In genomic region chr4:109206610-109207009, GRCh38 we compare ENCODE assay signal across 17 cellular contexts.
DNase-seq lines count a peak whose midpoint lies in the region; ATAC-seq, FAIRE-seq and TF ChIP-seq lines count a peak whose summit lies in the region.
"Had no signal": no experiment of that assay in that cellular context is flagged by ENCODE, and none has a peak within 500 bp of the region (broad histone marks: within the 10 kb centered on the region; RNA-seq: fewer than 3 reads in every experiment).

No MANE protein-coding gene starts in this region.

- 34% methylated on average over 4 of the region's 4 CpGs for WGBS in K562 (ENCODE audit: insufficient coverage, low coverage, missing lambda C conversion rate)
- WGBS in psoas muscle, 3 donors = 17 to 51% (median 31%) methylated on average over 4 of the region's 4 CpGs

- TF ChIP-seq CTCF in K562 (IDR thresholded peaks at IDR 0.05 in 2 of 3, conservative IDR thresholded peaks at IDR 0.05 in 1 of 3; ENCODE audit: insufficient read depth in 2 of 3, low read depth in 1 of 3, low read length in 3 of 3) = no peak
- no peak for TF ChIP-seq CTCF in psoas muscle (IDR thresholded peaks at IDR 0.05)
- no peak for TF ChIP-seq CTCF in BE2C (IDR thresholded peaks at IDR 0.05; ENCODE audit: low read depth, low read length)

- no peak overlapping the region for H3K4me2 ChIP-seq in K562 (ENCODE audit: insufficient read depth, low read length)

- no peaks in the 10 kb centered on the region for H3K9me3 Mint-ChIP-seq in activated naive CD4-positive, alpha-beta T cell treated with anti-CD3 and anti-CD28 coated beads, Interleukin-2, amount 10 ng/mL, durations not matched to agents 7 days and 5 days

- no peaks in the 10 kb centered on the region for H4K20me1 ChIP-seq in K562 (replicated peaks; ENCODE audit: control insufficient read depth, insufficient read depth, low read length)

- no peak for TF ChIP-seq RAD21 in K562 (CRISPR knock-in tag; conservative IDR thresholded peaks at IDR 0.05 in 1 of 2, IDR thresholded peaks at IDR 0.05 in 1 of 2)

- no peaks in the 10 kb centered on the region for H3K79me2 ChIP-seq in K562 (ENCODE audit: control insufficient read depth, insufficient read depth, low read length)

- H3K9me1 ChIP-seq in K562 (ENCODE audit: control insufficient read depth, insufficient read depth, low read length) = no peaks in the 10 kb centered on the region

- H3K4me3 Mint-ChIP-seq in activated naive CD4-positive, alpha-beta T cell treated with anti-CD3 and anti-CD28 coated beads, Interleukin-2, amount 10 ng/mL, durations not matched to agents 7 days and 5 days = no peak overlapping the region

- peak; percentile 19 for DNase-seq in DMS 273 (lab: John Stamatoyannopoulos, UW; ENCODE audit: unreplicated experiment)
- DNase-seq in DMS 273 treated with DMSO at 0.1 percent for 48 hours (lab: John Stamatoyannopoulos, UW) = no peak
- DNase-seq in NCI-H446 treated with DMSO at 0.1 percent for 48 hours (lab: John Stamatoyannopoulos, UW) = peak; percentile 67
- no peak for DNase-seq in K562 (ENCODE audit: extremely low read depth in 1 of 4, low spot score in 3 of 4)
- no peak for DNase-seq in psoas muscle
- no peak for DNase-seq in BE2C
- no peak for DNase-seq in activated naive CD4-positive, alpha-beta T cell treated with anti-CD3 and anti-CD28 coated beads, Interleukin-2, amount 10 ng/mL, durations not matched to agents 7 days and 5 days
- no peak for DNase-seq in frontal cortex (ENCODE audit: low spot score in 2 of 2)
- DNase-seq: C1 segment of cervical spinal cord, DMS53, NCI-H1105, NCI-H1930, T-helper 1 cell had no signal

- H3K4me3 ChIP-seq in K562 (no peak overlapping the region), psoas muscle (no peak overlapping the region), BE2C (ENCODE audit: low read depth, low read length) (no peak overlapping the region)
- H3K4me3 ChIP-seq: SK-N-MC had no signal

- no peaks in the 10 kb centered on the region for H3K9me3 ChIP-seq in K562 (replicated peaks; ENCODE audit: control insufficient read depth, insufficient read depth, low read depth, low read length)
- H3K9me3 ChIP-seq in psoas muscle = no peaks in the 10 kb centered on the region
- no peaks in the 10 kb centered on the region for H3K9me3 ChIP-seq in BE2C

- BruUV-seq in K562 (replicated peaks; lab: Mats Ljungman, UMichigan) = no TSS peak

- CTCF ChIA-PET in K562 (lab: Yijun Ruan, JAX; ENCODE audit: low intra/inter-chr PET ratio) = no interaction called here
- CTCF ChIA-PET in activated naive CD4-positive, alpha-beta T cell treated with anti-CD3 and anti-CD28 coated beads, Interleukin-2, amount 10 ng/mL, durations not matched to agents 7 days and 5 days (lab: Charles Lee) = interaction anchor here (1.1 kb wide), 1 partner anchor 127 kb away, joined by 3 read pairs; no protein-coding TSS in a partner anchor

- ATAC-seq in K562 = peak; percentile 42; the same call in 1 of the 3 replicates
- ATAC-seq in psoas muscle = peak in 3 of 4 donors; percentile 46 to 52 (median 46)
- ATAC-seq: HCT116 had no signal

- peaks cover 9% of the 10 kb centered on the region for H3K27me3 Mint-ChIP-seq in activated naive CD4-positive, alpha-beta T cell treated with anti-CD3 and anti-CD28 coated beads, Interleukin-2, amount 10 ng/mL, durations not matched to agents 7 days and 5 days

- H3K9ac ChIP-seq in K562 (ENCODE audit: insufficient read depth in 1 of 2, low read depth in 2 of 2, low read length in 2 of 2) = no peak overlapping the region

- FAIRE-seq in K562 (lab: Jason Lieb, UNC) = no peak
- FAIRE-seq in frontal cortex (lab: Jason Lieb, UNC) = no peak

- no peak for TF ChIP-seq EP300 in K562 (IDR thresholded peaks at IDR 0.05; ENCODE audit: low read length)

- H3K4me1 Mint-ChIP-seq in activated naive CD4-positive, alpha-beta T cell treated with anti-CD3 and anti-CD28 coated beads, Interleukin-2, amount 10 ng/mL, durations not matched to agents 7 days and 5 days = no peaks in the 10 kb centered on the region

- H3K27me3 ChIP-seq in K562 (ENCODE audit: control insufficient read depth in 2 of 2, insufficient read depth in 2 of 2, low read length in 2 of 2) (no peaks in the 10 kb centered on the region), psoas muscle (ENCODE audit: insufficient read depth in 3 of 3, low read length in 2 of 3) (no peaks in the 10 kb centered on the region), BE2C (no peaks in the 10 kb centered on the region)

- H3K36me3 ChIP-seq in K562 (ENCODE audit: control insufficient read depth, insufficient read depth, low read length) (no peaks in the 10 kb centered on the region), psoas muscle (ENCODE audit: insufficient read depth in 1 of 2, low read depth in 1 of 2) (no peaks in the 10 kb centered on the region), BE2C (no peaks in the 10 kb centered on the region)

- POLR2A ChIA-PET in K562 (lab: Yijun Ruan, JAX) = no interaction called here

- intact Hi-C loops in K562 (cut with micrococcal nuclease) (no loop called here), psoas muscle (cut with DNase I) (loop anchor here in 1 of 2 donors (10.0 kb wide), 1 partner anchor 88 kb away; no protein-coding TSS in a partner anchor)

- no peak overlapping the region for H3K27ac ChIP-seq in K562 (ENCODE audit: extremely low read depth, low read depth, low read length)
- H3K27ac ChIP-seq in psoas muscle = peak overlapping the region; percentile 11
- H3K27ac ChIP-seq: 22Rv1, HL-60, SK-N-MC had no signal

- in situ Hi-C loops in K562 (cut with MboI) = no loop called here

- H2AFZ ChIP-seq in K562 (ENCODE audit: low read depth, low read length) = no peak overlapping the region

- H3K36me3 Mint-ChIP-seq in activated naive CD4-positive, alpha-beta T cell treated with anti-CD3 and anti-CD28 coated beads, Interleukin-2, amount 10 ng/mL, durations not matched to agents 7 days and 5 days = no peaks in the 10 kb centered on the region

- TF ChIP-seq POLR2A in K562 (conservative IDR thresholded peaks at IDR 0.05) = no peak

- H3K27ac Mint-ChIP-seq in activated naive CD4-positive, alpha-beta T cell treated with anti-CD3 and anti-CD28 coated beads, Interleukin-2, amount 10 ng/mL, durations not matched to agents 7 days and 5 days = no peak overlapping the region

- H3K4me1 ChIP-seq in K562 (replicated peaks in 1 of 2; ENCODE audit: control insufficient read depth in 2 of 2, insufficient read depth in 2 of 2, low read length in 2 of 2) (no peaks in the 10 kb centered on the region; a peak in 1 of 5 replicates), psoas muscle (peaks cover 22% of the 10 kb centered on the region), BE2C (no peaks in the 10 kb centered on the region)

TF ChIP-seq in K562, 482 proteins besides CTCF, POLR2A, EP300 and RAD21:
- TF ChIP-seq BRF1 (IDR thresholded peaks at IDR 0.05; ENCODE audit: borderline replicate concordance, extremely low read depth, insufficient read length) (no peak), ZC3H8 (IDR thresholded peaks at IDR 0.05) (no peak), HMGXB4 (CRISPR knock-in tag; IDR thresholded peaks at IDR 0.05) (no peak), DDX20 (tag; IDR thresholded peaks at IDR 0.05; ENCODE audit: low read depth) (no peak), FIP1L1 (IDR thresholded peaks at IDR 0.05; ENCODE audit: low read depth, low read length, poor library complexity, severe bottlenecking) (no peak), E2F6 (IDR thresholded peaks at IDR 0.05; ENCODE audit: borderline replicate concordance in 1 of 2, extremely low read depth in 1 of 2, insufficient read depth in 1 of 2, insufficient read length in 1 of 2, low read depth in 1 of 2, low read length in 1 of 2, poor library complexity in 1 of 2, severe bottlenecking in 1 of 2) (no peak), ELF2 (CRISPR knock-in tag; IDR thresholded peaks at IDR 0.05) (no peak), HBP1 (CRISPR knock-in tag; IDR thresholded peaks at IDR 0.05) (no peak), SMARCB1 (IDR thresholded peaks at IDR 0.05; ENCODE audit: insufficient read length, low read depth) (no peak), CHD2 (IDR thresholded peaks at IDR 0.05; ENCODE audit: low read depth, low read length) (no peak), ETV5 (CRISPR knock-in tag; IDR thresholded peaks at IDR 0.05; ENCODE audit: low read depth) (no peak), CBX2 (IDR thresholded peaks at IDR 0.05; ENCODE audit: insufficient read depth, low read length, poor library complexity, severe bottlenecking) (no peak), SAFB2 (IDR thresholded peaks at IDR 0.05; ENCODE audit: borderline replicate concordance, low read depth, low read length, severe bottlenecking) (no peak)

Comparison
In these comparisons a context has a peak if more than half of its experiments do, and no peak if none do; other contexts are left out.
1. DNase-seq: peak in DMS 273 (single experiment) and NCI-H446 treated with DMSO at 0.1 percent for 48 hours (single experiment); none in DMS 273 treated with DMSO at 0.1 percent for 48 hours (single experiment), K562 (0 of 4), psoas muscle (0 of 2), BE2C (single experiment), activated naive CD4-positive, alpha-beta T cell treated with anti-CD3 and anti-CD28 coated beads, Interleukin-2, amount 10 ng/mL, durations not matched to agents 7 days and 5 days (single experiment) and frontal cortex (0 of 2).